26 cellular contexts compared by ENCODE assay signal in genomic region chr3:186598794-186599141, GRCh38. TPM values are rescaled to one million over a fixed set of nuclear protein-coding genes. Genes with fewer than 3 reads are reported as not detected.
"Had no signal": no experiment of that assay in that cellular context is flagged by ENCODE, and none has a peak within 500 bp of the region (broad histone marks: within the 10 kb centered on the region; RNA-seq: fewer than 3 reads in every experiment).

No MANE protein-coding gene starts in this region.

- H3K4me3 Mint-ChIP-seq: activated CD4-positive, alpha-beta T cell treated with anti-CD3 and anti-CD28 coated beads, Interleukin-2, amount 10 ng/mL, durations not matched to agents 24 days and 14 days; activated CD8-positive, alpha-beta memory T cell treated with anti-CD3 and anti-CD28 coated beads, Interleukin-2, amount 10 ng/mL, durations not matched to agents 7 days and 5 days; activated CD8-positive, alpha-beta T cell treated with anti-CD3 and anti-CD28 coated beads for 36 hours; activated naive CD4-positive, alpha-beta T cell treated with anti-CD3 and anti-CD28 coated beads, Interleukin-2, amount 50 U/mL, for 24 hours; naive thymus-derived CD4-positive, alpha-beta T cell; stimulated activated naive CD8-positive, alpha-beta T cell treated with anti-CD3 and anti-CD28 coated beads, Interleukin-15, Interleukin-2, amounts not matched to agents 100 ng/mL and 50 ng/mL, for 24 hours had no signal

- H3K27ac Mint-ChIP-seq: activated CD4-positive, alpha-beta T cell treated with anti-CD3 and anti-CD28 coated beads, Interleukin-2, amount 10 ng/mL, durations not matched to agents 24 days and 14 days; activated CD8-positive, alpha-beta memory T cell treated with anti-CD3 and anti-CD28 coated beads, Interleukin-2, amount 10 ng/mL, durations not matched to agents 7 days and 5 days; activated CD8-positive, alpha-beta T cell treated with anti-CD3 and anti-CD28 coated beads for 36 hours; activated naive CD4-positive, alpha-beta T cell treated with anti-CD3 and anti-CD28 coated beads, Interleukin-2, amount 50 U/mL, for 24 hours; naive thymus-derived CD4-positive, alpha-beta T cell; progenitor cell of endocrine pancreas; stimulated activated naive CD8-positive, alpha-beta T cell treated with anti-CD3 and anti-CD28 coated beads, Interleukin-15, Interleukin-2, amounts not matched to agents 100 ng/mL and 50 ng/mL, for 24 hours had no signal

- H3K27me3 ChIP-seq: body of pancreas, foreskin keratinocyte, thyroid gland had no signal

- H3K4me1 Mint-ChIP-seq: activated CD4-positive, alpha-beta T cell treated with anti-CD3 and anti-CD28 coated beads, Interleukin-2, amount 10 ng/mL, durations not matched to agents 24 days and 14 days; activated naive CD4-positive, alpha-beta T cell treated with anti-CD3 and anti-CD28 coated beads, Interleukin-2, amount 50 U/mL, for 24 hours; naive thymus-derived CD4-positive, alpha-beta T cell had no signal

- H3K4me3 ChIP-seq: body of pancreas, cardiac muscle cell, thyroid gland had no signal

- H3K9me3 ChIP-seq: body of pancreas, thyroid gland had no signal

- ATAC-seq: activated CD4-positive, CD25-positive, alpha-beta regulatory T cell treated with anti-CD3 and anti-CD28 coated beads, Interleukin-2, amount 50 U/mL, for 24 hours; activated CD8-positive, alpha-beta memory T cell treated with anti-CD3 and anti-CD28 coated beads, Interleukin-2, amount 10 ng/mL, durations not matched to agents 7 days and 5 days; activated CD8-positive, alpha-beta T cell treated with anti-CD3 and anti-CD28 coated beads for 36 hours; foreskin keratinocyte; naive thymus-derived CD4-positive, alpha-beta T cell had no signal

- DNase-seq: activated CD4-positive, alpha-beta T cell treated with anti-CD3 and anti-CD28 coated beads, Interleukin-2, amount 10 ng/mL, durations not matched to agents 24 days and 14 days; activated CD8-positive, alpha-beta memory T cell treated with anti-CD3 and anti-CD28 coated beads, Interleukin-2, amount 10 ng/mL, durations not matched to agents 7 days and 5 days; activated CD8-positive, alpha-beta T cell treated with anti-CD3 and anti-CD28 coated beads for 36 hours; activated effector memory CD4-positive, alpha-beta T cell treated with anti-CD3 and anti-CD28 coated beads, Interleukin-2, amount 50 U/mL, for 16 hours; activated T-cell treated with anti-CD3 and anti-CD28 coated beads for 4 hours; anterior cingulate cortex; dermis blood vessel endothelial cell; effector CD8-positive, alpha-beta T cell; foreskin keratinocyte; hypothalamus; left colon; naive thymus-derived CD4-positive, alpha-beta T cell; retina; stimulated activated CD4-positive, alpha-beta T cell treated with anti-CD3 and anti-CD28 coated beads, Interleukin-12 subunit alpha, Interleukin-12 subunit beta, amount 100 ng/mL, for 4 hours; substantia nigra; T-helper 2 cell had no signal

- H3K9me3 Mint-ChIP-seq: activated CD4-positive, alpha-beta T cell treated with anti-CD3 and anti-CD28 coated beads, Interleukin-2, amount 10 ng/mL, durations not matched to agents 24 days and 14 days; activated CD8-positive, alpha-beta T cell treated with anti-CD3 and anti-CD28 coated beads for 36 hours; activated naive CD4-positive, alpha-beta T cell treated with anti-CD3 and anti-CD28 coated beads, Interleukin-2, amount 50 U/mL, for 24 hours; naive thymus-derived CD4-positive, alpha-beta T cell; stimulated activated naive CD8-positive, alpha-beta T cell treated with anti-CD3 and anti-CD28 coated beads, Interleukin-15, Interleukin-2, amounts not matched to agents 100 ng/mL and 50 ng/mL, for 24 hours had no signal

- H3K36me3 Mint-ChIP-seq: activated CD8-positive, alpha-beta memory T cell treated with anti-CD3 and anti-CD28 coated beads, Interleukin-2, amount 10 ng/mL, durations not matched to agents 7 days and 5 days; activated naive CD4-positive, alpha-beta T cell treated with anti-CD3 and anti-CD28 coated beads, Interleukin-2, amount 50 U/mL, for 24 hours; naive thymus-derived CD4-positive, alpha-beta T cell had no signal

- H3K27ac ChIP-seq: cardiac muscle cell, foreskin keratinocyte, thyroid gland had no signal

- H3K27me3 Mint-ChIP-seq: activated naive CD4-positive, alpha-beta T cell treated with anti-CD3 and anti-CD28 coated beads, Interleukin-2, amount 50 U/mL, for 24 hours; stimulated activated naive CD8-positive, alpha-beta T cell treated with anti-CD3 and anti-CD28 coated beads, Interleukin-15, Interleukin-2, amounts not matched to agents 100 ng/mL and 50 ng/mL, for 24 hours had no signal

- H3K4me1 ChIP-seq: foreskin keratinocyte had no signal

RNA-seq across cellular contexts. Expression of gene AHSG, which starts 14.1 kb away (rescaled TPM):
- total RNA-seq: activated CD4-positive, alpha-beta T cell treated with anti-CD3 and anti-CD28 coated beads, Interleukin-2, amount 10 ng/mL, durations not matched to agents 24 days and 14 days; activated CD8-positive, alpha-beta memory T cell treated with anti-CD3 and anti-CD28 coated beads, Interleukin-2, amount 10 ng/mL, durations not matched to agents 7 days and 5 days; activated CD8-positive, alpha-beta T cell treated with anti-CD3 and anti-CD28 coated beads for 36 hours; body of pancreas; cardiac muscle cell; dermis blood vessel endothelial cell; left colon; lung microvascular endothelial cell; naive thymus-derived CD4-positive, alpha-beta T cell; osteocyte; thyroid gland had no signal
- polyA plus RNA-seq: naive thymus-derived CD4-positive, alpha-beta T cell had no signal

RNA-seq across cellular contexts. Expression of gene FETUB, which starts 41.4 kb away (rescaled TPM):
- total RNA-seq: activated CD4-positive, alpha-beta T cell treated with anti-CD3 and anti-CD28 coated beads, Interleukin-2, amount 10 ng/mL, durations not matched to agents 24 days and 14 days; activated CD8-positive, alpha-beta memory T cell treated with anti-CD3 and anti-CD28 coated beads, Interleukin-2, amount 10 ng/mL, durations not matched to agents 7 days and 5 days; activated CD8-positive, alpha-beta T cell treated with anti-CD3 and anti-CD28 coated beads for 36 hours; body of pancreas; cardiac muscle cell; dermis blood vessel endothelial cell; foreskin keratinocyte; left colon; lung microvascular endothelial cell; naive thymus-derived CD4-positive, alpha-beta T cell; osteocyte; progenitor cell of endocrine pancreas; thyroid gland; urinary bladder had no signal
- polyA plus RNA-seq: cardiac muscle cell; foreskin keratinocyte; naive thymus-derived CD4-positive, alpha-beta T cell; urinary bladder had no signal
